In the genomic region with DNA sequence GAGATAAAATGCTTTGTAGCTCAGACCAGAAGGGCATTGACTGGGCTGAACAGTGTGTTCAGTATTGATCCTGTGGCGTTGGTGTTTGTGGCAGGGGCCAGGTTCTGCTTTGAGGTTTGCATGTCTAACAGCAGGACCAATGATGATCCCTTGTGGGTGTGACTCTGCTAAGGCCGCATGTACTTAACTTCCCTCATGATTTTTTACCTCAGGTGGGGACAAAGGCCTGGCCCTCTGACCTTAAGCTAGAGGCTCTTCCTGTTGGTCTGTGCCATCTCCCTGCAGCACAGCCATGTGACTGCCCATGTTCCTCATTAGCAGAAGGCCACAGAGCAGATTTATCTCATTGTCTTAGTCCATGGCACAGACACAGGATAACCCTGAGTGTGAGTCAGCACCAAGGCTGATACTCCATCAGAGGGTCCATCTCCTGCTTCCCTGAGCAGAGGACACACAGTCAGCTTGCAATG, we compare ENCODE assay signal across 1 cellular context.
TF ChIP-seq lines count a peak whose summit lies in the region.

No MANE protein-coding gene starts in this region.

TF ChIP-seq in HepG2, 621 proteins besides CTCF, POLR2A, EP300 and RAD21 (continued from another document and continues in another):
- TF ChIP-seq ZKSCAN5 (CRISPR knock-in tag; IDR thresholded peaks at IDR 0.05) = no peak
- no peak for TF ChIP-seq STAT6 (CRISPR knock-in tag; IDR thresholded peaks at IDR 0.05; ENCODE audit: borderline replicate concordance)
- TF ChIP-seq ESRRA (CRISPR knock-in tag; IDR thresholded peaks at IDR 0.05; ENCODE audit: low read depth) = no peak
- TF ChIP-seq ZNF350 (CRISPR knock-in tag; IDR thresholded peaks at IDR 0.05; ENCODE audit: borderline replicate concordance, low read depth) = 0 out of 2 replicates have a peak, but pooled peaks have one; percentile 22
- peak; percentile 67; the same call in 1 of the 2 replicates for TF ChIP-seq ZFX (CRISPR knock-in tag; IDR thresholded peaks at IDR 0.05; ENCODE audit: low read depth)
- TF ChIP-seq POLR2G (IDR thresholded peaks at IDR 0.05; ENCODE audit: low read depth, low read length) = no peak
- TF ChIP-seq ZNF543 (CRISPR knock-in tag; IDR thresholded peaks at IDR 0.05) = no peak
- TF ChIP-seq RNF2 (conservative IDR thresholded peaks at IDR 0.05; ENCODE audit: low read depth) = no peak
- TF ChIP-seq ZNF639 (CRISPR knock-in tag; conservative IDR thresholded peaks at IDR 0.05) = no peak
- TF ChIP-seq FOXP1 (IDR thresholded peaks at IDR 0.05) = no peak
- peak; percentile 52; the same call in 1 of the 2 replicates for TF ChIP-seq FOXP1 (CRISPR knock-in tag; IDR thresholded peaks at IDR 0.05)
- TF ChIP-seq ZNF672 (CRISPR knock-in tag; IDR thresholded peaks at IDR 0.05) = no peak
- 0 out of 2 replicates have a peak, but pooled peaks have one; percentile 10 for TF ChIP-seq FOXA3 (CRISPR knock-in tag; IDR thresholded peaks at IDR 0.05)
- TF ChIP-seq ZNF121 (CRISPR knock-in tag; IDR thresholded peaks at IDR 0.05) = 0 out of 2 replicates have a peak, but pooled peaks have one; percentile 28
- no peak for TF ChIP-seq ZNF253 (CRISPR knock-in tag; IDR thresholded peaks at IDR 0.05; ENCODE audit: borderline replicate concordance)
- TF ChIP-seq ZMAT3 (CRISPR knock-in tag; conservative IDR thresholded peaks at IDR 0.05) = no peak
- no peak for TF ChIP-seq IKZF4 (CRISPR knock-in tag; IDR thresholded peaks at IDR 0.05; ENCODE audit: borderline replicate concordance, low read depth, not compliant biosample characterization)
- peak; percentile 39; the same call in 1 of the 2 replicates for TF ChIP-seq MYC (CRISPR knock-in tag; IDR thresholded peaks at IDR 0.05; ENCODE audit: borderline replicate concordance)
- TF ChIP-seq ZNF782 (CRISPR knock-in tag; IDR thresholded peaks at IDR 0.05; ENCODE audit: borderline replicate concordance) = no peak
- TF ChIP-seq ZNF160 (CRISPR knock-in tag; IDR thresholded peaks at IDR 0.05) = no peak
- TF ChIP-seq, protein P1, sequence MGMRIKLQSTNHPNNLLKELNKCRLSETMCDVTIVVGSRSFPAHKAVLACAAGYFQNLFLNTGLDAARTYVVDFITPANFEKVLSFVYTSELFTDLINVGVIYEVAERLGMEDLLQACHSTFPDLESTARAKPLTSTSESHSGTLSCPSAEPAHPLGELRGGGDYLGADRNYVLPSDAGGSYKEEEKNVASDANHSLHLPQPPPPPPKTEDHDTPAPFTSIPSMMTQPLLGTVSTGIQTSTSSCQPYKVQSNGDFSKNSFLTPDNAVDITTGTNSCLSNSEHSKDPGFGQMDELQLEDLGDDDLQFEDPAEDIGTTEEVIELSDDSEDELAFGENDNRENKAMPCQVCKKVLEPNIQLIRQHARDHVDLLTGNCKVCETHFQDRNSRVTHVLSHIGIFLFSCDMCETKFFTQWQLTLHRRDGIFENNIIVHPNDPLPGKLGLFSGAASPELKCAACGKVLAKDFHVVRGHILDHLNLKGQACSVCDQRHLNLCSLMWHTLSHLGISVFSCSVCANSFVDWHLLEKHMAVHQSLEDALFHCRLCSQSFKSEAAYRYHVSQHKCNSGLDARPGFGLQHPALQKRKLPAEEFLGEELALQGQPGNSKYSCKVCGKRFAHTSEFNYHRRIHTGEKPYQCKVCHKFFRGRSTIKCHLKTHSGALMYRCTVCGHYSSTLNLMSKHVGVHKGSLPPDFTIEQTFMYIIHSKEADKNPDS (CRISPR knock-in tag; IDR thresholded peaks at IDR 0.05) = no peak
- 0 out of 2 replicates have a peak, but pooled peaks have one; percentile 46 for TF ChIP-seq ZNF430 (CRISPR knock-in tag; IDR thresholded peaks at IDR 0.05)
- TF ChIP-seq MEIS2 (CRISPR knock-in tag; IDR thresholded peaks at IDR 0.05) = no peak
- no peak for TF ChIP-seq NPAS2 (CRISPR knock-in tag; IDR thresholded peaks at IDR 0.05; ENCODE audit: borderline replicate concordance)
- TF ChIP-seq REL (CRISPR knock-in tag; conservative IDR thresholded peaks at IDR 0.05) = no peak
- TF ChIP-seq RXRB (CRISPR knock-in tag; IDR thresholded peaks at IDR 0.05; ENCODE audit: borderline replicate concordance) = peak; percentile 14; the same call in 1 of the 2 replicates
- peak; percentile 52; the same call in 1 of the 2 replicates for TF ChIP-seq RXRA (CRISPR knock-in tag; IDR thresholded peaks at IDR 0.05)
- TF ChIP-seq PAX8 (CRISPR knock-in tag; IDR thresholded peaks at IDR 0.05; ENCODE audit: borderline replicate concordance) = no peak
- no peak for TF ChIP-seq PPARG (CRISPR knock-in tag; conservative IDR thresholded peaks at IDR 0.05)
- TF ChIP-seq SMYD3 (CRISPR knock-in tag; IDR thresholded peaks at IDR 0.05) = no peak
- TF ChIP-seq HNRNPUL1 (IDR thresholded peaks at IDR 0.05; ENCODE audit: low read depth, low read length) = no peak
- no peak for TF ChIP-seq SAFB2 (CRISPR knock-in tag; IDR thresholded peaks at IDR 0.05; ENCODE audit: borderline replicate concordance, low read depth)
- TF ChIP-seq ZZZ3 (CRISPR knock-in tag; IDR thresholded peaks at IDR 0.05; ENCODE audit: borderline replicate concordance) = no peak
- no peak for TF ChIP-seq TCF7L2 (IDR thresholded peaks at IDR 0.05; ENCODE audit: low read depth, low read length)
- TF ChIP-seq ZNF556 (CRISPR knock-in tag; IDR thresholded peaks at IDR 0.05; ENCODE audit: borderline replicate concordance) = no peak
- TF ChIP-seq SNAPC5 (CRISPR knock-in tag; IDR thresholded peaks at IDR 0.05; ENCODE audit: borderline replicate concordance) = no peak
- no peak for TF ChIP-seq SNRNP70 (IDR thresholded peaks at IDR 0.05; ENCODE audit: low read depth, low read length)
- TF ChIP-seq MTF2 (CRISPR knock-in tag; IDR thresholded peaks at IDR 0.05; ENCODE audit: borderline replicate concordance) = no peak
- TF ChIP-seq KLF13 (CRISPR knock-in tag; IDR thresholded peaks at IDR 0.05) = no peak
- TF ChIP-seq NKX3-1 (CRISPR knock-in tag; IDR thresholded peaks at IDR 0.05) = no peak
- 0 out of 2 replicates have a peak, but pooled peaks have one; percentile 27 for TF ChIP-seq ZNF264 (CRISPR knock-in tag; IDR thresholded peaks at IDR 0.05)
- no peak for TF ChIP-seq HMG20B (CRISPR knock-in tag; conservative IDR thresholded peaks at IDR 0.05)
- TF ChIP-seq ZNF275 (CRISPR knock-in tag; IDR thresholded peaks at IDR 0.05; ENCODE audit: borderline replicate concordance) = no peak
- no peak for TF ChIP-seq U2AF2 (IDR thresholded peaks at IDR 0.05; ENCODE audit: low read depth, low read length)
- TF ChIP-seq SMAD9 (CRISPR knock-in tag; IDR thresholded peaks at IDR 0.05) = no peak
- no peak for TF ChIP-seq ADNP (CRISPR knock-in tag; IDR thresholded peaks at IDR 0.05)
- TF ChIP-seq CSRNP1 (CRISPR knock-in tag; IDR thresholded peaks at IDR 0.05) = no peak
- no peak for TF ChIP-seq ZNF205 (CRISPR knock-in tag; IDR thresholded peaks at IDR 0.05)
- no peak for TF ChIP-seq ZNF777 (CRISPR knock-in tag; IDR thresholded peaks at IDR 0.05)
- TF ChIP-seq ZNF431 (CRISPR knock-in tag; IDR thresholded peaks at IDR 0.05; ENCODE audit: borderline replicate concordance, low read depth) = no peak
- no peak for TF ChIP-seq CENPX (CRISPR knock-in tag; IDR thresholded peaks at IDR 0.05)
- no peak for TF ChIP-seq SMARCE1 (IDR thresholded peaks at IDR 0.05; ENCODE audit: borderline replicate concordance)
- TF ChIP-seq, protein P2, sequence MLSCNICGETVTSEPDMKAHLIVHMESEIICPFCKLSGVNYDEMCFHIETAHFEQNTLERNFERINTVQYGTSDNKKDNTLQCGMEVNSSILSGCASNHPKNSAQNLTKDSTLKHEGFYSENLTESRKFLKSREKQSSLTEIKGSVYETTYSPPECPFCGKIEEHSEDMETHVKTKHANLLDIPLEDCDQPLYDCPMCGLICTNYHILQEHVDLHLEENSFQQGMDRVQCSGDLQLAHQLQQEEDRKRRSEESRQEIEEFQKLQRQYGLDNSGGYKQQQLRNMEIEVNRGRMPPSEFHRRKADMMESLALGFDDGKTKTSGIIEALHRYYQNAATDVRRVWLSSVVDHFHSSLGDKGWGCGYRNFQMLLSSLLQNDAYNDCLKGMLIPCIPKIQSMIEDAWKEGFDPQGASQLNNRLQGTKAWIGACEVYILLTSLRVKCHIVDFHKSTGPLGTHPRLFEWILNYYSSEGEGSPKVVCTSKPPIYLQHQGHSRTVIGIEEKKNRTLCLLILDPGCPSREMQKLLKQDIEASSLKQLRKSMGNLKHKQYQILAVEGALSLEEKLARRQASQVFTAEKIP (CRISPR knock-in tag; IDR thresholded peaks at IDR 0.05; ENCODE audit: borderline replicate concordance) = no peak
- no peak for TF ChIP-seq HNRNPK (IDR thresholded peaks at IDR 0.05; ENCODE audit: low read depth, low read length, poor library complexity, severe bottlenecking)
- TF ChIP-seq PCBP2 (optimal IDR thresholded peaks at IDR 0.05; ENCODE audit: low read depth, low read length, poor library complexity, severe bottlenecking) = no peak
- TF ChIP-seq NR2F6 (IDR thresholded peaks at IDR 0.05) = peak; percentile 63; the same call in 1 of the 2 replicates
- TF ChIP-seq NR2F6 (CRISPR knock-in tag; IDR thresholded peaks at IDR 0.05) = peak; percentile 26; the same call in 1 of the 2 replicates
- TF ChIP-seq CENPT (CRISPR knock-in tag; IDR thresholded peaks at IDR 0.05; ENCODE audit: low read depth) = no peak
- TF ChIP-seq RCOR2 (CRISPR knock-in tag; IDR thresholded peaks at IDR 0.05) = no peak
- TF ChIP-seq IRF9 (CRISPR knock-in tag; IDR thresholded peaks at IDR 0.05; ENCODE audit: borderline replicate concordance) = no peak
- TF ChIP-seq NFE2L1 (CRISPR knock-in tag; IDR thresholded peaks at IDR 0.05; ENCODE audit: borderline replicate concordance) = no peak
- no peak for TF ChIP-seq ZNF232 (CRISPR knock-in tag; IDR thresholded peaks at IDR 0.05; ENCODE audit: borderline replicate concordance)
- TF ChIP-seq ZBTB20 (CRISPR knock-in tag; IDR thresholded peaks at IDR 0.05; ENCODE audit: borderline replicate concordance, low read depth) = no peak
